ENCODE assay signal across 21 cellular contexts in the genomic region with DNA sequence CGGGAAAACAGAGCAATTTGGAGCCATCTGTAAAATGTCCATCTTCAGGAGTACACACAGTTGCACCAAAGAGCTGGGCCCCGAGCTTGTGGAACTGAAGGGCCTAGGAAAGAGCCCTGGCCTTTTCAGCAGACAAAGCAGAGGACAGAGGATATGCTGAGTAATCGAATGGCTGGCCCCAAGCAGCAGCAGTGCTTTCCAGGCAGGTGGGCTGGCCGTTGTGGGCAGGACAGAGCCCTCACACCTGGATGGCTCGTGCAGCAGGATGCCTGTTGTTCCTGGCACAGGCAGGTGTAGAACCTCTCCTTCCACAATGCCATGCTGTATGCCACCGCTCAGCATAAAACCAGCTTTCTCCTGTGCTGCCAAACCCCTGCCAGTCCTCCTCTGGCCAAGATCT.
"Had no signal": no experiment of that assay in that cellular context is flagged by ENCODE, and none has a peak within 500 bp of the region (broad histone marks: within the 10 kb centered on the region; RNA-seq: fewer than 3 reads in every experiment).

No MANE protein-coding gene starts in this region.

- H3K27ac Mint-ChIP-seq: memory B cell had no signal

- H3K27me3 ChIP-seq: hepatocyte, neutrophil, right atrium auricular region, tibial artery, upper lobe of right lung had no signal

- H3K36me3 Mint-ChIP-seq: memory B cell, naive B cell had no signal

- H3K4me1 Mint-ChIP-seq: memory B cell, naive B cell had no signal

- H3K9me3 ChIP-seq: left ventricle myocardium inferior, lower lobe of right lung, neutrophil, right atrium auricular region, tibial artery, upper lobe of right lung had no signal

- DNase-seq: cortex of kidney; dorsolateral prefrontal cortex; effector CD8-positive, alpha-beta T cell; foreskin melanocyte; head of caudate nucleus; kidney; left cardiac atrium; left ventricle myocardium inferior; lower lobe of right lung; naive B cell; posterior cingulate gyrus; small intestine; stimulated activated CD4-positive, alpha-beta T cell treated with anti-CD3 and anti-CD28 coated beads, Interleukin-12 subunit alpha, Interleukin-12 subunit beta, amount 100 ng/mL, for 4 hours; stimulated activated naive CD4-positive, alpha-beta T cell; tibial artery; upper lobe of right lung had no signal

- H3K4me2 ChIP-seq: hepatocyte had no signal

- H2AFZ ChIP-seq: hepatocyte had no signal

- H3K9me3 Mint-ChIP-seq: memory B cell, naive B cell had no signal

- FAIRE-seq: kidney, small intestine had no signal

- H3K4me3 Mint-ChIP-seq: memory B cell, naive B cell, nephron had no signal

- H3K4me3 ChIP-seq: dorsolateral prefrontal cortex, hepatocyte, left ventricle myocardium inferior, lower lobe of right lung, right atrium auricular region, tibial artery, upper lobe of right lung had no signal

- H3K27me3 Mint-ChIP-seq: memory B cell had no signal

- H3K79me2 ChIP-seq: hepatocyte had no signal

- ATAC-seq: left cardiac atrium, lower lobe of right lung had no signal

- H3K27ac ChIP-seq: dorsolateral prefrontal cortex, hepatocyte, left ventricle myocardium inferior, lower lobe of right lung, neutrophil, right atrium auricular region, tibial artery, upper lobe of right lung had no signal

- H3K36me3 ChIP-seq: left ventricle myocardium inferior, lower lobe of right lung, neutrophil, right atrium auricular region, tibial artery, upper lobe of right lung had no signal
